In genomic region chr20:46400828-46401477, GRCh38 we compare ENCODE assay signal across 8 cellular contexts. TPM values are rescaled to one million over a fixed set of nuclear protein-coding genes. Genes with fewer than 3 reads are reported as not detected.
DNase-seq lines count a peak whose midpoint lies in the region; ATAC-seq and TF ChIP-seq lines count a peak whose summit lies in the region.

No MANE protein-coding gene starts in this region.

- no peak overlapping the region for H2BK20ac ChIP-seq in H9 (ENCODE audit: low read depth, low read length, poor library complexity, severe bottlenecking)

- H3K9ac ChIP-seq in KMS-11: peak overlapping the region; percentile 43; the same call in 1 of the 2 replicates
- H3K9ac ChIP-seq in H9 (ENCODE audit: extremely low read depth, insufficient read length, low read length): no peak overlapping the region

- H3K18ac ChIP-seq in H9 (ENCODE audit: insufficient read length, low read depth, low read length): no peak overlapping the region

- H3K36me3 ChIP-seq in KMS-11 (ENCODE audit: insufficient read depth): peaks cover 10% of the 10 kb centered on the region; the same call in 1 of the 2 replicates
- peaks cover 0 to 6% of the 10 kb centered on the region in 2 donors for H3K36me3 ChIP-seq in ascending aorta
- H3K36me3 ChIP-seq in lower lobe of right lung: peaks cover 23% of the 10 kb centered on the region
- no peaks in the 10 kb centered on the region for H3K36me3 ChIP-seq in uterus

- H3K4me2 ChIP-seq in KMS-11 (peak overlapping the region; percentile 99), H9 (ENCODE audit: insufficient read depth, insufficient read length, low read length) (no peak overlapping the region)

- H3K27ac ChIP-seq in KMS-11 (peak overlapping the region; percentile 88), ascending aorta (peak overlapping the region; percentile 77 to 82), lower lobe of right lung (peak overlapping the region; percentile 81), uterus (peak overlapping the region; percentile 68 to 89), H9 (ENCODE audit: insufficient read length, low read depth, low read length) (no peak overlapping the region)

- no peak overlapping the region for H2BK12ac ChIP-seq in H9 (ENCODE audit: insufficient read length, low read depth, low read length)

- H3K23me2 ChIP-seq in H9 (ENCODE audit: insufficient read length, low read depth, low read length, poor library complexity, severe bottlenecking): no peaks in the 10 kb centered on the region

- H3K27me3 ChIP-seq in KMS-11 (ENCODE audit: insufficient read depth, low read depth): no peaks in the 10 kb centered on the region
- no peaks in the 10 kb centered on the region for H3K27me3 ChIP-seq in ascending aorta
- H3K27me3 ChIP-seq in lower lobe of right lung (ENCODE audit: low read depth): no peaks in the 10 kb centered on the region
- H3K27me3 ChIP-seq in uterus: no peaks in the 10 kb centered on the region
- H3K27me3 ChIP-seq in H9 (ENCODE audit: insufficient read depth, low read length): no peaks in the 10 kb centered on the region

- H2BK5ac ChIP-seq in H9 (ENCODE audit: insufficient read length, low read length): no peak overlapping the region

- H4K20me1 ChIP-seq in KMS-11 (ENCODE audit: insufficient read depth): no peaks in the 10 kb centered on the region
- H4K20me1 ChIP-seq in H9 (ENCODE audit: control insufficient read depth, insufficient read depth, insufficient read length): peaks cover 2% of the 10 kb centered on the region

- peak overlapping the region in 1 of 3 experiments; percentile 46; a peak in 1 of 7 replicates for H3K27ac Mint-ChIP-seq in H9

- no peak overlapping the region; a peak in 1 of 5 replicates for H3K4me3 Mint-ChIP-seq in H9

- H2AFZ ChIP-seq in KMS-11 (ENCODE audit: low read depth) (no peak overlapping the region), H9 (ENCODE audit: low read length) (no peak overlapping the region)

- peak; percentile 26 to 49 for ATAC-seq in lower lobe of right lung
- no peak for ATAC-seq in HG03520 (IDR thresholded peaks at IDR 0.05; ENCODE audit: unreplicated experiment)

- WGBS in H9 (ENCODE audit: extremely low coverage, insufficient read length, low lambda C conversion rate): no CpG with 5 or more reads among the region's 6 CpGs

- H2BK120ac ChIP-seq in H9 (ENCODE audit: low read depth, low read length, poor library complexity, severe bottlenecking): no peak overlapping the region

- H4K91ac ChIP-seq in H9 (ENCODE audit: insufficient read length, low read depth, low read length): no peak overlapping the region

- no peak for TF ChIP-seq POLR2A in uterus (IDR thresholded peaks at IDR 0.05)

- H2AK5ac ChIP-seq in H9 (ENCODE audit: insufficient read length, low read length): no peak overlapping the region

- no peaks in the 10 kb centered on the region for H3K9me3 Mint-ChIP-seq in H9

- peaks cover 79% of the 10 kb centered on the region for H3K4me1 ChIP-seq in KMS-11 (ENCODE audit: low read depth, poor library complexity, severe bottlenecking)
- H3K4me1 ChIP-seq in ascending aorta: peaks cover 39 to 69% of the 10 kb centered on the region in 2 donors
- H3K4me1 ChIP-seq in lower lobe of right lung: peaks cover 89% of the 10 kb centered on the region
- peaks cover 10 to 20% of the 10 kb centered on the region in 2 donors for H3K4me1 ChIP-seq in uterus
- H3K4me1 ChIP-seq in H9 (ENCODE audit: insufficient read depth, low read length): peaks cover 9% of the 10 kb centered on the region

- H3T11ph ChIP-seq in H9 (ENCODE audit: low read length): no peak overlapping the region

- H3K79me1 ChIP-seq in H9 (ENCODE audit: insufficient read depth, low read depth, low read length, poor library complexity, severe bottlenecking): peaks cover 3% of the 10 kb centered on the region

- H3K79me2 ChIP-seq in KMS-11 (ENCODE audit: insufficient read depth, low read depth) (peaks cover 92% of the 10 kb centered on the region), H9 (ENCODE audit: insufficient read depth, low read length) (peaks cover 10% of the 10 kb centered on the region; the same call in 1 of the 2 replicates)

- intact Hi-C loops in ascending aorta (cut with DNase I) (loop anchor here (5.0 kb wide), 2 partner anchors 281 to 314 kb away; partner anchors contain the start of gene NCOA5), lower lobe of right lung (cut with DNase I) (no loop called here), uterus (cut with DNase I; ENCODE audit: low total_unique reads) (no loop called here)

- H4K5ac ChIP-seq in H9 (ENCODE audit: insufficient read length, low read depth, low read length): no peak overlapping the region

- H3K23ac ChIP-seq in H9 (ENCODE audit: insufficient read length, low read depth, low read length): no peak overlapping the region

- H3K4me1 Mint-ChIP-seq in H9: peaks cover 21 to 24% of the 10 kb centered on the region in 2 experiments

- H2BK15ac ChIP-seq in H9 (ENCODE audit: low read depth, low read length): no peak overlapping the region

- H3K56ac ChIP-seq in H9 (ENCODE audit: insufficient read length, low read depth, low read length): no peak overlapping the region

- TF ChIP-seq CTCF in AG09319 (IDR thresholded peaks at IDR 0.05; ENCODE audit: low read depth, low read length) (no peak), KMS-11 (conservative IDR thresholded peaks at IDR 0.05; ENCODE audit: low read depth, low read length) (no peak; the same call in 1 of the 2 replicates), ascending aorta (IDR thresholded peaks at IDR 0.05) (no peak), lower lobe of right lung (IDR thresholded peaks at IDR 0.05) (no peak), uterus (IDR thresholded peaks at IDR 0.05) (no peak), GM10266 (IDR thresholded peaks at IDR 0.05; ENCODE audit: control insufficient read depth, insufficient read depth, low read depth, missing control alignments) (no peak), H9 (conservative IDR thresholded peaks at IDR 0.05) (no peak)

- no peak overlapping the region for H3K4ac ChIP-seq in H9 (ENCODE audit: low read depth, low read length)

- no peak overlapping the region for H3K14ac ChIP-seq in H9 (ENCODE audit: insufficient read depth, low read length)

- H3K27me3 Mint-ChIP-seq in H9 (ENCODE audit: low read depth): no peaks in the 10 kb centered on the region

- H3K9me3 ChIP-seq in ascending aorta (no peaks in the 10 kb centered on the region), lower lobe of right lung (no peaks in the 10 kb centered on the region), uterus (no peaks in the 10 kb centered on the region), H9 (ENCODE audit: control insufficient read depth, low read depth, low read length) (no peaks in the 10 kb centered on the region)

- H3K4me3 ChIP-seq in KMS-11 (IDR thresholded peaks at IDR 0.05; ENCODE audit: insufficient read depth, low read depth, low read length) (no peak overlapping the region), ascending aorta (peak overlapping the region; percentile 20 to 22), lower lobe of right lung (peak overlapping the region; percentile 29), uterus (no peak overlapping the region)

- peak; percentile 58 for DNase-seq in AG09319 (ENCODE audit: extremely low read depth, low read depth)
- no peak for DNase-seq in ascending aorta (ENCODE audit: low spot score in 2 of 2)
- DNase-seq in lower lobe of right lung: no peak
- DNase-seq in uterus: no peak
- DNase-seq in GM10266 (ENCODE audit: extremely low spot score): no peak
- DNase-seq in H9: no peak

- H3K36me3 Mint-ChIP-seq in H9 (ENCODE audit: insufficient read depth in 1 of 3, low read depth in 3 of 3): peaks cover 1 to 14% (median 10%) of the 10 kb centered on the region in 3 experiments; a peak in 5 of 7 replicates

- no peak overlapping the region for H4K8ac ChIP-seq in H9 (replicated peaks; ENCODE audit: insufficient read length, low read depth, low read length)

RNA-seq across cellular contexts. Expression of gene ELMO2, which starts 5.5 kb away (rescaled TPM):
- total RNA-seq in ascending aorta: 77.5 TPM
- total RNA-seq in lower lobe of right lung: 61.9 TPM
- 100 to 1,000 TPM in 1 of 4 donors, 10 to 100 TPM in 3; 18.5 to 112 (median 57.2) TPM for total RNA-seq in uterus
- total RNA-seq in H9 (2021): 32.5 and 34.1 TPM in 2 replicates

Comparison
In these comparisons a context has a peak if more than half of its experiments do, and no peak if none do; other contexts are left out.
1. H3K4me3 ChIP-seq: peak in ascending aorta (2 of 2) and lower lobe of right lung (single experiment); none in KMS-11 (single experiment) and uterus (0 of 2).